1 cellular context compared by ENCODE assay signal in the genomic region with DNA sequence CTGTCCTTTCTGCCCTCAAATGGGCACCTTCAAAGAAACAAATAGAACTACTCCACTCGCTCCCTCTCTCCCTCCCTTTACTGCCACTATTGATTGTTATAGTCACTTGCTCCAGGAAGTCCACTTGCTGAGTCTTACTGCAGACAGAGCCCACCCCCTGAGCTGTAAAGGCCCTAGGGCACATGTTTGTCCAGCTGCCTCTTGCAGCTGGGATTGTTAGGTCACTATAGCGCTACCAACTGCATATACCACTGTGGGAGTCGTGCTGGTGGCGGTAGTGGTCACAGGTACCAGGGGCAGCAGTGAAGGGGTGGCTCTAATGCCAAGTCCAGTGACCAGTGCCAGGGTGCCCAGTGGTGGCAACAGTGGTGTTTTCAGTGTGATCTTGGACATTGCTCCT.
TF ChIP-seq lines count a peak whose summit lies in the region.

No MANE protein-coding gene starts in this region.

TF ChIP-seq in IMR-90, 13 proteins besides CTCF, POLR2A, EP300 and RAD21:
- TF ChIP-seq USF2 (IDR thresholded peaks at IDR 0.05; ENCODE audit: low read depth, low read length) (no peak), RFX5 (IDR thresholded peaks at IDR 0.05; ENCODE audit: low read depth, low read length) (no peak), NFE2L2 (IDR thresholded peaks at IDR 0.05; ENCODE audit: low read depth, low read length) (no peak), MAZ (IDR thresholded peaks at IDR 0.05; ENCODE audit: borderline replicate concordance, low read depth, low read length) (no peak), ELK1 (IDR thresholded peaks at IDR 0.05; ENCODE audit: borderline replicate concordance, low read depth, low read length) (no peak), BHLHE40 (IDR thresholded peaks at IDR 0.05; ENCODE audit: low read depth, low read length) (no peak)
TF ChIP-seq in IMR-90: peak in this region for 0.
